ENCODE assay signal across 10 cellular contexts in the genomic region with DNA sequence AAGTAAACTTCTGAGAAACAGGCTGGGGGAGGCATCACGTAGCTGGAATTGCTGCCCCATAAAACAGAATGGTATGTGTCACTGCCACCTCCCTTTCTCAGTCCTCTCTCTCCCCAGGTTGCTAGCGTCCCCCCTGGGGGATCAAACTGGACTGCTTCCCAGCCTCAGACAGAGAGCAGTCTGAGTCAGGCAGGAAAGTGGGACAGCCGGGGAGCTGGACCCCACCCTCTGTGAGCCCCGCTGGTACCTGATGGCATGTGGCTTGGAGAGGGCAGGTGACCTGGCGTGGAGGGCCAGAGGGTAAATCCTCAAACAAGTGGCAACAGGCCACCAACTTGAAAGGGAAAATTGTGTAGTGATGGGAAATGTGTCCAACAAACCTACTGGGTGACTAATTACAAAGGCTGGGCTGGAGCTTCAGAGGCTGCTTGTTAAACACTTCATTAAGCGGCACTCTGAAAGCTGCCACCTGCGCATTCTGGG. TPM values are rescaled to one million over a fixed set of nuclear protein-coding genes. Genes with fewer than 3 reads are reported as not detected.
A peak's percentile ranks its signal among the peaks of the same experiment; 100 is the strongest.
DNase-seq lines count a peak whose midpoint lies in the region; ATAC-seq and TF ChIP-seq lines count a peak whose summit lies in the region.
"Had no signal": no experiment of that assay in that cellular context is flagged by ENCODE, and none has a peak within 500 bp of the region (broad histone marks: within the 10 kb centered on the region; RNA-seq: fewer than 3 reads in every experiment).

No MANE protein-coding gene starts in this region.

- H3K27ac Mint-ChIP-seq in activated T-helper 17 cell treated with anti-CD3 and anti-CD28 coated beads, Interleukin-2, amount 50 U/mL, for 72 hours = peak overlapping the region; percentile 85

- no peaks in the 10 kb centered on the region for H3K9me3 Mint-ChIP-seq in activated T-helper 17 cell treated with anti-CD3 and anti-CD28 coated beads, Interleukin-2, amount 50 U/mL, for 72 hours

- H3K4me1 Mint-ChIP-seq in activated T-helper 17 cell treated with anti-CD3 and anti-CD28 coated beads, Interleukin-2, amount 50 U/mL, for 72 hours = peaks cover 23% of the 10 kb centered on the region

- H3K36me3 Mint-ChIP-seq in activated T-helper 17 cell treated with anti-CD3 and anti-CD28 coated beads, Interleukin-2, amount 50 U/mL, for 72 hours (ENCODE audit: low read depth) = peaks cover 2% of the 10 kb centered on the region

- TF ChIP-seq CTCF in HEK293 (tag by site-specific recombination; IDR thresholded peaks at IDR 0.05) = no peak
- TF ChIP-seq CTCF in lung (IDR thresholded peaks at IDR 0.05; ENCODE audit: control extremely low read depth, extremely low read depth) = no peak

- 68 to 85% methylated on average over 7 of the region's 7 CpGs for WGBS in lung, 2 donors

- peak; percentile 63 for DNase-seq in A172 (ENCODE audit: low spot score)
- peak; percentile 45 for DNase-seq in lung (ENCODE audit: low spot score)
- DNase-seq in SIG-M5 treated with dmso at 0.1 percent for 504 hours (lab: John Stamatoyannopoulos, UW; ENCODE audit: unreplicated experiment) = no peak
- no peak for DNase-seq in AML-193 (lab: John Stamatoyannopoulos, UW)
- DNase-seq in posterior vena cava (ENCODE audit: low spot score) = no peak

- no peak overlapping the region for H3K27ac ChIP-seq in HEK293 (ENCODE audit: extremely low read depth, low read depth, low read length)
- H3K27ac ChIP-seq in lung (ENCODE audit: low read depth in 1 of 2, low read length in 1 of 2) = peak overlapping the region in 1 of 2 donors; percentile 78

- no peak for ATAC-seq in activated T-helper 17 cell treated with anti-CD3 and anti-CD28 coated beads, Interleukin-2, amount 50 U/mL, for 72 hours (replicated peaks)
- no peak for ATAC-seq in lung (ENCODE audit: insufficient read depth, low FRiP score)
- no peak for ATAC-seq in GM21576 (IDR thresholded peaks at IDR 0.05; ENCODE audit: unreplicated experiment)

- peak overlapping the region; percentile 87 for H3K4me3 Mint-ChIP-seq in activated T-helper 17 cell treated with anti-CD3 and anti-CD28 coated beads, Interleukin-2, amount 50 U/mL, for 72 hours

- no peaks in the 10 kb centered on the region for H3K27me3 ChIP-seq in lung (ENCODE audit: control insufficient read depth, insufficient read depth)

- H3K36me3 ChIP-seq in HEK293 (ENCODE audit: control insufficient read depth in 2 of 2, insufficient read depth in 1 of 2, low read length in 2 of 2) (no peaks in the 10 kb centered on the region), lung (ENCODE audit: control insufficient read depth in 2 of 2, insufficient read depth in 2 of 2, low read length in 2 of 2) (peaks cover 0 to 1% of the 10 kb centered on the region in 2 donors)

- no peaks in the 10 kb centered on the region for H3K27me3 Mint-ChIP-seq in activated T-helper 17 cell treated with anti-CD3 and anti-CD28 coated beads, Interleukin-2, amount 50 U/mL, for 72 hours

- intact Hi-C loops in posterior vena cava (cut with DNase I) = loop anchor here in 1 of 2 donors (10.0 kb wide), 1 partner anchor 1203 kb away; no protein-coding TSS in a partner anchor

- POLR2A ChIA-PET in HEK293 (lab: Yijun Ruan, JAX) = interaction anchor here (0.8 to 1.2 kb wide), 2 partner anchors 25 to 36 kb away, joined by 3 read pairs; a partner anchor contains a TSS

- H3K9me3 ChIP-seq in HEK293 (ENCODE audit: control insufficient read depth, insufficient read depth, low read depth, low read length) (no peaks in the 10 kb centered on the region), lung (ENCODE audit: control insufficient read depth in 2 of 2, insufficient read depth in 1 of 2, low read length in 1 of 2) (no peaks in the 10 kb centered on the region)

- H3K4me3 ChIP-seq in HEK293 (ENCODE audit: low read depth, low read length) (no peak overlapping the region), lung (no peak overlapping the region)

- H3K4me1 ChIP-seq in HEK293 (ENCODE audit: control insufficient read depth, insufficient read depth, low read length) (0 out of 2 replicates have a peak, but pooled peaks cover 2% of the 10 kb centered on the region), lung (ENCODE audit: control insufficient read depth in 2 of 2, insufficient read depth in 2 of 2, low read length in 2 of 2) (no peaks in the 10 kb centered on the region)

- CTCF ChIA-PET in HEK293 (lab: Yijun Ruan, JAX) = interaction anchor here (0.6 to 4.1 kb wide), 8 partner anchors 9 to 262 kb away, joined by 3 to 18 read pairs (median 4); no protein-coding TSS in a partner anchor

TF ChIP-seq in HEK293, 187 proteins besides CTCF, POLR2A, EP300 and RAD21 (continues in another document):
- TF ChIP-seq, protein P1, sequence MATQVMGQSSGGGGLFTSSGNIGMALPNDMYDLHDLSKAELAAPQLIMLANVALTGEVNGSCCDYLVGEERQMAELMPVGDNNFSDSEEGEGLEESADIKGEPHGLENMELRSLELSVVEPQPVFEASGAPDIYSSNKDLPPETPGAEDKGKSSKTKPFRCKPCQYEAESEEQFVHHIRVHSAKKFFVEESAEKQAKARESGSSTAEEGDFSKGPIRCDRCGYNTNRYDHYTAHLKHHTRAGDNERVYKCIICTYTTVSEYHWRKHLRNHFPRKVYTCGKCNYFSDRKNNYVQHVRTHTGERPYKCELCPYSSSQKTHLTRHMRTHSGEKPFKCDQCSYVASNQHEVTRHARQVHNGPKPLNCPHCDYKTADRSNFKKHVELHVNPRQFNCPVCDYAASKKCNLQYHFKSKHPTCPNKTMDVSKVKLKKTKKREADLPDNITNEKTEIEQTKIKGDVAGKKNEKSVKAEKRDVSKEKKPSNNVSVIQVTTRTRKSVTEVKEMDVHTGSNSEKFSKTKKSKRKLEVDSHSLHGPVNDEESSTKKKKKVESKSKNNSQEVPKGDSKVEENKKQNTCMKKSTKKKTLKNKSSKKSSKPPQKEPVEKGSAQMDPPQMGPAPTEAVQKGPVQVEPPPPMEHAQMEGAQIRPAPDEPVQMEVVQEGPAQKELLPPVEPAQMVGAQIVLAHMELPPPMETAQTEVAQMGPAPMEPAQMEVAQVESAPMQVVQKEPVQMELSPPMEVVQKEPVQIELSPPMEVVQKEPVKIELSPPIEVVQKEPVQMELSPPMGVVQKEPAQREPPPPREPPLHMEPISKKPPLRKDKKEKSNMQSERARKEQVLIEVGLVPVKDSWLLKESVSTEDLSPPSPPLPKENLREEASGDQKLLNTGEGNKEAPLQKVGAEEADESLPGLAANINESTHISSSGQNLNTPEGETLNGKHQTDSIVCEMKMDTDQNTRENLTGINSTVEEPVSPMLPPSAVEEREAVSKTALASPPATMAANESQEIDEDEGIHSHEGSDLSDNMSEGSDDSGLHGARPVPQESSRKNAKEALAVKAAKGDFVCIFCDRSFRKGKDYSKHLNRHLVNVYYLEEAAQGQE (tag by site-specific recombination; IDR thresholded peaks at IDR 0.05) = no peak
- no peak for TF ChIP-seq ZNF529 (tag by site-specific recombination; IDR thresholded peaks at IDR 0.05; ENCODE audit: insufficient replicate concordance)
- TF ChIP-seq ZNF48 (tag by site-specific recombination; IDR thresholded peaks at IDR 0.05) = no peak
- no peak for TF ChIP-seq KLF1 (tag by site-specific recombination; IDR thresholded peaks at IDR 0.05)
- TF ChIP-seq ZNF211 (tag by site-specific recombination; IDR thresholded peaks at IDR 0.05; ENCODE audit: low read depth) = no peak
- TF ChIP-seq ZNF660 (tag by site-specific recombination; IDR thresholded peaks at IDR 0.05) = no peak
- TF ChIP-seq ZNF274 (IDR thresholded peaks at IDR 0.05; ENCODE audit: low read length) = no peak
- TF ChIP-seq ZNF274 (tag by site-specific recombination; IDR thresholded peaks at IDR 0.05; ENCODE audit: borderline replicate concordance) = no peak
- TF ChIP-seq SETDB1 (IDR thresholded peaks at IDR 0.05; ENCODE audit: insufficient read length, low read length) = no peak
- TF ChIP-seq, protein P2, sequence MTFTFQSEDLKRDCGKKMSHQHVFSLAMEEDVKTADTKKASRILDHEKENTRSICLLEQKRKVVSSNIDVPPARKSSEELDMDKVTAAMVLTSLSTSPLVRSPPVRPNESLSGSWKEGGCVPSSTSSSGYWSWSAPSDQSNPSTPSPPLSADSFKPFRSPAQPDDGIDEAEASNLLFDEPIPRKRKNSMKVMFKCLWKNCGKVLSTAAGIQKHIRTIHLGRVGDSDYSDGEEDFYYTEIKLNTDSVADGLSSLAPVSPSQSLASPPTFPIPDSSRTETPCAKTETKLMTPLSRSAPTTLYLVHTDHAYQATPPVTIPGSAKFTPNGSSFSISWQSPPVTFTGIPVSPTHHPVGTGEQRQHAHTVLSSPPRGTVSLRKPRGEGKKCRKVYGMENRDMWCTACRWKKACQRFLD (tag by site-specific recombination; IDR thresholded peaks at IDR 0.05) = no peak
- TF ChIP-seq ZNF23 (tag by site-specific recombination; IDR thresholded peaks at IDR 0.05; ENCODE audit: borderline replicate concordance) = no peak
- no peak for TF ChIP-seq ZNF114 (tag by site-specific recombination; IDR thresholded peaks at IDR 0.05)
- TF ChIP-seq ZFP37 (tag by site-specific recombination; IDR thresholded peaks at IDR 0.05) = no peak
- no peak for TF ChIP-seq ZNF169 (tag by site-specific recombination; IDR thresholded peaks at IDR 0.05)
- TF ChIP-seq EGR2 (tag by site-specific recombination; IDR thresholded peaks at IDR 0.05; ENCODE audit: low read depth) = no peak

RNA-seq across cellular contexts. Expression of a gene that starts 1.0 kb away (rescaled TPM):
- 20.6 and 30.1 TPM in 2 replicates for total RNA-seq in A172 (2014; rRNA removed; shearing (Covaris generic))
- total RNA-seq in activated T-helper 17 cell treated with anti-CD3 and anti-CD28 coated beads, Interleukin-2, amount 50 U/mL, for 72 hours = 1 to 10 TPM; 4.3 to 4.7 TPM
- total RNA-seq in lung (100 to 1,000 TPM in 1 of 2 donors, 1 to 10 TPM in 1; 1.4 to 118 TPM), posterior vena cava (1 to 10 TPM; 1.2 to 6.7 TPM)
- polyA plus RNA-seq in lung = 100 to 1,000 TPM in 1 of 2 donors, 10 to 100 TPM in 1; 99.4 to 178 TPM
- total RNA-seq: osteocyte had no signal

RNA-seq across cellular contexts. Expression of a gene that starts 28.2 kb away (rescaled TPM):
- total RNA-seq in A172 (2014; rRNA removed; shearing (Covaris generic)) = 6.0 and 6.8 TPM in 2 replicates
- total RNA-seq in activated T-helper 17 cell treated with anti-CD3 and anti-CD28 coated beads, Interleukin-2, amount 50 U/mL, for 72 hours = 10 to 100 TPM; 44.8 to 61.4 TPM
- total RNA-seq in lung (10 to 100 TPM; 13.7 to 25.6 TPM), posterior vena cava (10 to 100 TPM; 17.7 to 19.4 TPM)
- polyA plus RNA-seq in lung = 10 to 100 TPM; 15.3 to 17.6 TPM

RNA-seq across cellular contexts. Expression of a gene that starts 35.4 kb away (rescaled TPM):
- 15.0 and 32.4 TPM in 2 replicates for total RNA-seq in A172 (2014; rRNA removed; shearing (Covaris generic))
- 10 to 100 TPM; 84.3 to 86.1 TPM for total RNA-seq in activated T-helper 17 cell treated with anti-CD3 and anti-CD28 coated beads, Interleukin-2, amount 50 U/mL, for 72 hours
- 10 to 100 TPM; 11.6 to 23.6 TPM for total RNA-seq in lung
- polyA plus RNA-seq in lung = 10 to 100 TPM; 13.0 to 39.1 TPM
- 10 to 100 TPM; 17.4 to 17.7 TPM for total RNA-seq in posterior vena cava

RNA-seq across cellular contexts. Expression of a gene that starts 38.3 kb away (rescaled TPM):
- total RNA-seq in A172 (2014; rRNA removed; shearing (Covaris generic)) = 5.0 and 5.9 TPM in 2 replicates
- 10 to 100 TPM in 1 of 2 donors, 1 to 10 TPM in 1; 9.4 to 13.4 TPM for total RNA-seq in activated T-helper 17 cell treated with anti-CD3 and anti-CD28 coated beads, Interleukin-2, amount 50 U/mL, for 72 hours
- total RNA-seq in lung (10 to 100 TPM; 10.4 to 16.7 TPM), posterior vena cava (1 to 10 TPM; 7.1 to 9.2 TPM)
- 10 to 100 TPM; 11.5 to 17.5 TPM for polyA plus RNA-seq in lung

RNA-seq across cellular contexts. Expression of a gene that starts 51.8 kb away (rescaled TPM):
- not detected in 2 replicates for total RNA-seq in A172 (2014; rRNA removed; shearing (Covaris generic))
- not detected for total RNA-seq in activated T-helper 17 cell treated with anti-CD3 and anti-CD28 coated beads, Interleukin-2, amount 50 U/mL, for 72 hours
- total RNA-seq in lung = 1 to 10 TPM; 2.1 to 2.3 TPM
- polyA plus RNA-seq in lung = 1 to 10 TPM; 1.6 to 6.0 TPM
- total RNA-seq in posterior vena cava = not detected
- total RNA-seq: dermis microvascular lymphatic vessel endothelial cell, osteocyte had no signal

Comparison
In these comparisons a context has a peak if more than half of its experiments do, and no peak if none do; other contexts are left out.
1. DNase-seq: peak in A172 (single experiment) and lung (single experiment); none in SIG-M5 treated with dmso at 0.1 percent for 504 hours (single experiment), AML-193 (0 of 2) and posterior vena cava (single experiment).